8 cellular contexts compared by ENCODE assay signal in the genomic region with DNA sequence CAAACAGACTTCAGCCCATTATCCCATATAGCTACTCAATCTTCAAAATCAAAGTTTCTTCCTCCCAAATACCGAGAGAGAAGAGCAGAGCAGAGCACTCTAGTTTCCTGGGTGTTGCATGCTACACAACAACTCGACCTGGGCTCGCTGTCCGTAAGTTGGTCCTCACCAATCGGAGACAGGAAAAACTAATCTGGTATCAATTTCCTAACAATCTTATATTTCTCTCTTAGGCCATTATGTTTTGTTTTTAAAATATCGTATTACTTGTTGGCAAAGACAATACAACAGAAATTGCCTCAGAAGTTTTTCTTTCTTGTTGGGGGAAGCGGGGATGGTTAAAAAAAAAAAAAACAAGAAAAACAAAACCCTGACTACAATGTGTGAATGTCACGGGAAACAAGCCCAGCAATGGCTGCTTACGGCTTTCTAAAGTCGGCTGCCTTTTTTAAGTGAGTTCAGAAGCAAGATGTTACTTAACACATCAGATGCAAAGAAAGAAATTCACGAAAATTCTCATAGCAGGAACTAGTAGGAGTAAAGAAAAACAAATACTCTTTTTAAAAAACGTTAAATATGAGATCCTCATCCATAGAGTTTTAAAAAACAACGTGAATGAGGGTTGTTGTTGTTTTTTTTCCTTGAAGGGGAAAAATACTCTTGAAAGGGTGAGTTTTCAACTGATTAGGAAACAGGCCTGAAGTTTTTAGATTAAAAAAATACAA. TPM values are rescaled to one million over a fixed set of nuclear protein-coding genes. Genes with fewer than 3 reads are reported as not detected.
DNase-seq lines count a peak whose midpoint lies in the region; ATAC-seq, FAIRE-seq and TF ChIP-seq lines count a peak whose summit lies in the region.

No MANE protein-coding gene starts in this region.

- peak overlapping the region; percentile 94 for H3K27ac Mint-ChIP-seq in activated CD4-positive, alpha-beta memory T cell treated with anti-CD3 and anti-CD28 coated beads, Interleukin-2, amount 10 ng/mL, durations not matched to agents 7 days and 5 days
- H3K27ac Mint-ChIP-seq in glutamatergic neuron (ENCODE audit: unreplicated experiment) = peak overlapping the region; percentile 100

- H3K4me2 ChIP-seq in DOHH2 (ENCODE audit: low read length) = peak overlapping the region; percentile 72

- H3K36me3 Mint-ChIP-seq in activated CD4-positive, alpha-beta memory T cell treated with anti-CD3 and anti-CD28 coated beads, Interleukin-2, amount 10 ng/mL, durations not matched to agents 7 days and 5 days (ENCODE audit: low read depth) = peaks cover 40% of the 10 kb centered on the region
- H3K36me3 Mint-ChIP-seq in glutamatergic neuron (ENCODE audit: unreplicated experiment) = no peaks in the 10 kb centered on the region

- FAIRE-seq in HTR-8/SVneo (lab: Jason Lieb, UNC) = no peak

- H3K36me3 ChIP-seq in DOHH2 (ENCODE audit: control insufficient read depth, low read length) = peaks cover 44% of the 10 kb centered on the region

- H4K20me1 ChIP-seq in DOHH2 (ENCODE audit: control insufficient read depth, insufficient read depth, low read depth, low read length) = peaks cover 29% of the 10 kb centered on the region

- ATAC-seq in HG02981 (IDR thresholded peaks at IDR 0.05; ENCODE audit: unreplicated experiment) = no peak

- no peak for TF ChIP-seq CTCF in DOHH2 (IDR thresholded peaks at IDR 0.05; ENCODE audit: low read depth, low read length, poor library complexity, severe bottlenecking)
- no peak for TF ChIP-seq CTCF in glutamatergic neuron (IDR thresholded peaks at IDR 0.05; ENCODE audit: partially characterized antibody, unreplicated experiment)

- peak overlapping the region; percentile 81 for H3K4me3 ChIP-seq in DOHH2 (ENCODE audit: low read length)

- no peaks in the 10 kb centered on the region for H3K9me2 ChIP-seq in DOHH2 (replicated peaks; ENCODE audit: control insufficient read depth, low read length)

- CTCF ChIA-PET in activated CD4-positive, alpha-beta memory T cell treated with anti-CD3 and anti-CD28 coated beads, Interleukin-2, amount 10 ng/mL, durations not matched to agents 7 days and 5 days (lab: Charles Lee) = interaction anchor here (0.9 kb wide), 1 partner anchor 143 kb away, joined by 3 read pairs; no protein-coding TSS in a partner anchor

- H3K4me1 ChIP-seq in DOHH2 (ENCODE audit: control insufficient read depth, low read length) = peaks cover 51% of the 10 kb centered on the region

- H3K4me1 Mint-ChIP-seq in activated CD4-positive, alpha-beta memory T cell treated with anti-CD3 and anti-CD28 coated beads, Interleukin-2, amount 10 ng/mL, durations not matched to agents 7 days and 5 days = peaks cover 50% of the 10 kb centered on the region
- H3K4me1 Mint-ChIP-seq in glutamatergic neuron (ENCODE audit: low read depth, unreplicated experiment) = peaks cover 38% of the 10 kb centered on the region

- H3F3A ChIP-seq in DOHH2 (ENCODE audit: control insufficient read depth, insufficient read depth) = peaks cover 12% of the 10 kb centered on the region

- no peaks in the 10 kb centered on the region for H3K27me3 Mint-ChIP-seq in activated CD4-positive, alpha-beta memory T cell treated with anti-CD3 and anti-CD28 coated beads, Interleukin-2, amount 10 ng/mL, durations not matched to agents 7 days and 5 days
- H3K27me3 Mint-ChIP-seq in glutamatergic neuron (ENCODE audit: unreplicated experiment) = peaks cover 15% of the 10 kb centered on the region

- H3K27ac ChIP-seq in DOHH2 (ENCODE audit: low read depth, low read length) = peak overlapping the region; percentile 87

- POLR2A ChIA-PET in activated CD4-positive, alpha-beta memory T cell treated with anti-CD3 and anti-CD28 coated beads, Interleukin-2, amount 10 ng/mL, durations not matched to agents 7 days and 5 days (lab: Charles Lee) = interaction anchor here (1.0 to 2.2 kb wide), 3 partner anchors 13 to 17 kb away, joined by 3 to 9 read pairs (median 6); no protein-coding TSS in a partner anchor

- H3K27me3 ChIP-seq in DOHH2 (ENCODE audit: control insufficient read depth, low read length) = no peaks in the 10 kb centered on the region

- peak overlapping the region; percentile 93 for H3K4me3 Mint-ChIP-seq in activated CD4-positive, alpha-beta memory T cell treated with anti-CD3 and anti-CD28 coated beads, Interleukin-2, amount 10 ng/mL, durations not matched to agents 7 days and 5 days
- peak overlapping the region; percentile 96 for H3K4me3 Mint-ChIP-seq in glutamatergic neuron (ENCODE audit: unreplicated experiment)

- H3K79me2 ChIP-seq in DOHH2 (ENCODE audit: control insufficient read depth, low read length) = peaks cover 75% of the 10 kb centered on the region

- DNase-seq in HTR-8/SVneo (ENCODE audit: insufficient read length, low spot score) (peak; percentile 25), glutamatergic neuron (no peak), renal cortical epithelial cell (ENCODE audit: low read depth) (peak; percentile 55), OCI-M2 (lab: John Stamatoyannopoulos, UW; ENCODE audit: unreplicated experiment) (no peak)
- DNase-seq in activated CD4-positive, alpha-beta memory T cell treated with anti-CD3 and anti-CD28 coated beads, Interleukin-2, amount 10 ng/mL, durations not matched to agents 7 days and 5 days = no peak
- no peak for DNase-seq in stimulated activated CD4-positive, alpha-beta T cell treated with anti-CD3 and anti-CD28 coated beads, Interleukin-4, amount 100 ng/mL, for 4 hours

- H3K9me3 ChIP-seq in DOHH2 (ENCODE audit: control insufficient read depth, insufficient read depth, low read length) = no peaks in the 10 kb centered on the region

- H3K9me3 Mint-ChIP-seq in activated CD4-positive, alpha-beta memory T cell treated with anti-CD3 and anti-CD28 coated beads, Interleukin-2, amount 10 ng/mL, durations not matched to agents 7 days and 5 days = no peaks in the 10 kb centered on the region
- peaks cover 12% of the 10 kb centered on the region for H3K9me3 Mint-ChIP-seq in glutamatergic neuron (ENCODE audit: unreplicated experiment)

RNA-seq across cellular contexts. Expression of gene VGLL4, which starts 1.9 kb away (rescaled TPM):
- total RNA-seq in activated CD4-positive, alpha-beta memory T cell treated with anti-CD3 and anti-CD28 coated beads, Interleukin-2, amount 10 ng/mL, durations not matched to agents 7 days and 5 days = 10 to 100 TPM; 47.8 to 49.2 TPM
- total RNA-seq in glutamatergic neuron (ENCODE audit: unreplicated experiment) (29.4 TPM), renal cortical epithelial cell (51.2 and 67.7 TPM in 2 replicates)

Comparison
In these comparisons a context has a peak if more than half of its experiments do, and no peak if none do; other contexts are left out.
1. DNase-seq: peak in HTR-8/SVneo (single experiment) and renal cortical epithelial cell (single experiment); none in activated CD4-positive, alpha-beta memory T cell treated with anti-CD3 and anti-CD28 coated beads, Interleukin-2, amount 10 ng/mL, durations not matched to agents 7 days and 5 days (single experiment), glutamatergic neuron (single experiment), OCI-M2 (single experiment) and stimulated activated CD4-positive, alpha-beta T cell treated with anti-CD3 and anti-CD28 coated beads, Interleukin-4, amount 100 ng/mL, for 4 hours (0 of 2).